In the genomic region with DNA sequence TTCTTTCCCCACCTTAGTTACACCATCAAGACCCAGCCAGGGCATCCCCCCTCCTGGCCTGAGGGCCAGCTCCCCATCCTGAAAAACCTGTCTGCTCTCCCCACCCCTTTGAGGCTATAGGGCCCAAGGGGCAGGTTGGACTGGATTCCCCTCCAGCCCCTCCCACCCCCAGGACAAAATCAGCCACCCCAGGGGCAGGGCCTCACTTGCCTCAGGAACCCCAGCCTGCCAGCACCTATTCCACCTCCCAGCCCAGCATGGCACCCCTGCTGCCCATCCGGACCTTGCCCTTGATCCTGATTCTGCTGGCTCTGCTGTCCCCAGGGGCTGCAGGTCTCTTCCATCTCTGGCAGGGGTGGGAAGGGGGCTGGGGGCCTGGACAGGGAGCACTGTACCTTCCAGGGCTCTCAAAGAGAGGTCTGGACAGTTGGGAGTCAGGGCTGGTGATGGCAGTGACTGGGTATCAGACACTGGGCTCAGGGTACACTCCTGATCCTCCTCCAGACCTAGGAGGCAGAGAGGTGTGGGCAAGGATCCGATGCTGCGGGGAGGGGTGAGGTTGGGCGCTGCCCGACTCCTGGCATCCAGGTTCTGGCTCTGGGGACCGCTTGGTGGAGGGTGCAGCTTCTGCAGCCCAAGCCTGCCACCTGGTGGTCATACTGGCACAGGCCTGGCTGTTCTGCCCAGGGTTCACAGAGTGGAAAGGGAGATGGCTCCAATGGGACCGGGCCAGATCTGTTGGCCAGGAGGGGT, we compare ENCODE assay signal across 8 cellular contexts. TPM values are rescaled to one million over a fixed set of nuclear protein-coding genes. Genes with fewer than 3 reads are reported as not detected.
DNase-seq lines count a peak whose midpoint lies in the region; FAIRE-seq and TF ChIP-seq lines count a peak whose summit lies in the region.

A gene (plus strand): TSS at position 205 of the 753 bp plus-strand sequence. CDS start 53 bp downstream, at position 258.

- DNase-seq in GM18507 (ENCODE audit: extremely low spot score, insufficient read length, low read depth) (peak; percentile 92), HT-29 (ENCODE audit: low spot score) (peak; percentile 97), OCI-LY7 (ENCODE audit: low spot score) (peak; percentile 86), epithelial cell of prostate (ENCODE audit: low read depth, low spot score) (peak; percentile 27), myocyte (ENCODE audit: low read depth) (peak; percentile 80)
- peak; percentile 96 for DNase-seq in activated CD8-positive, alpha-beta memory T cell treated with anti-CD3 and anti-CD28 coated beads, Interleukin-2, amount 50 U/mL, for 48 hours
- DNase-seq in stimulated activated CD8-positive, alpha-beta memory T cell treated with anti-CD3 and anti-CD28 coated beads, Interleukin-7, amount 100 ng/mL, for 24 hours (ENCODE audit: low read depth): peak; percentile 79

- no peak within 1 kb of the TSS for H3K4me2 ChIP-seq in OCI-LY7 (ENCODE audit: low read length)

- no peaks in the 10 kb centered on the region for H3K79me2 ChIP-seq in OCI-LY7 (ENCODE audit: insufficient read depth, low read depth, low read length)

- no peaks in the 10 kb centered on the region for H4K20me1 ChIP-seq in OCI-LY7 (ENCODE audit: insufficient read depth, low read length)

- intact Hi-C loops in OCI-LY7 (cut with micrococcal nuclease; ENCODE audit: unreplicated experiment): loop anchor here (1.0 kb wide), 4 partner anchors 26 to 297 kb away; no protein-coding TSS in a partner anchor

- no peak within 1 kb of the TSS for H3K27ac ChIP-seq in 22Rv1
- no peak within 1 kb of the TSS for H3K27ac ChIP-seq in OCI-LY7 (ENCODE audit: low read depth, low read length, poor library complexity, severe bottlenecking)
- H3K27ac ChIP-seq in epithelial cell of prostate: no peak within 1 kb of the TSS

- CTCF ChIA-PET in OCI-LY7 (lab: Charles Lee; ENCODE audit: unreplicated experiment): interaction anchor here (0.5 to 1.0 kb wide), 2 partner anchors 43 kb away, joined by 3 to 4 read pairs; no protein-coding TSS in a partner anchor

- H2AFZ ChIP-seq in OCI-LY7 (ENCODE audit: low read length): no peak within 1 kb of the TSS

- no peaks in the 10 kb centered on the region for H3K4me1 ChIP-seq in OCI-LY7 (ENCODE audit: insufficient read depth, low read length, poor library complexity, severe bottlenecking)

- TF ChIP-seq CTCF in 22Rv1 (IDR thresholded peaks at IDR 0.05) (peak; percentile 90), OCI-LY7 (conservative IDR thresholded peaks at IDR 0.05; ENCODE audit: low read length) (peak; percentile 94)

- no peak within 1 kb of the TSS for H3K4me3 ChIP-seq in OCI-LY7 (ENCODE audit: low read depth, low read length, poor library complexity, severe bottlenecking)

- FAIRE-seq in GM18507 (lab: Jason Lieb, UNC): peak; percentile 91

- no peaks in the 10 kb centered on the region for H3K9me2 ChIP-seq in OCI-LY7 (ENCODE audit: insufficient read depth, low read length)

- H3K36me3 ChIP-seq in OCI-LY7 (ENCODE audit: insufficient read depth, low read length): no peaks in the 10 kb centered on the region

- H3K9me3 ChIP-seq in OCI-LY7 (ENCODE audit: low read length): no peaks in the 10 kb centered on the region

- POLR2A ChIA-PET in OCI-LY7 (lab: Charles Lee): interaction anchor here (1.0 kb wide), 1 partner anchor 12 kb away, joined by 5 read pairs; no protein-coding TSS in a partner anchor

- BruUV-seq in OCI-LY7 (replicated peaks; lab: Mats Ljungman, UMichigan): no TSS peak

RNA-seq across cellular contexts. Expression of the gene that starts here (rescaled TPM):
- 0.31 TPM in 1 of 2 replicates, not detected in the other for total RNA-seq in HT-29 (2014; rRNA removed; shearing (Covaris generic))
- total RNA-seq in OCI-LY7 (2014; rRNA removed; shearing (Covaris generic)): 0.28 TPM in 1 of 2 replicates, not detected in the other
- 0.34 TPM in 1 of 2 replicates, not detected in the other for total RNA-seq in OCI-LY7 (2022)
- not detected in 2 replicates for total RNA-seq in myocyte
- polyA plus RNA-seq in myocyte (2012): 0.82 TPM

Comparison
In these comparisons a context has a peak if more than half of its experiments do, and no peak if none do; other contexts are left out.
1. Peak in DNase-seq in HT-29; RNA of the gene not detected or under 1 TPM.
2. Peak in DNase-seq in OCI-LY7; RNA of the gene not detected or under 1 TPM.
3. Peak in DNase-seq in myocyte; RNA of the gene not detected or under 1 TPM.
4. DNase-seq: peak in every context shown above with its lines; median percentile 97 in HT-29; 96 in activated CD8-positive, alpha-beta memory T cell treated with anti-CD3 and anti-CD28 coated beads, Interleukin-2, amount 50 U/mL, for 48 hours; 92 in GM18507; 86 in OCI-LY7; 80 in myocyte; 79 in stimulated activated CD8-positive, alpha-beta memory T cell treated with anti-CD3 and anti-CD28 coated beads, Interleukin-7, amount 100 ng/mL, for 24 hours; 27 in epithelial cell of prostate.